Comparison of ENCODE assay signal across 8 cellular contexts in genomic region chr4:10105920-10106319, GRCh38. TPM values are rescaled to one million over a fixed set of nuclear protein-coding genes. Genes with fewer than 3 reads are reported as not detected.
A peak's percentile ranks its signal among the peaks of the same experiment; 100 is the strongest.
DNase-seq lines count a peak whose midpoint lies in the region; ATAC-seq and TF ChIP-seq lines count a peak whose summit lies in the region.

No MANE protein-coding gene starts in this region.

- intact Hi-C loops in MCF 10A (cut with micrococcal nuclease), result loop anchor here (1.0 kb wide), 1 partner anchor 10 kb away; no protein-coding TSS in a partner anchor

- H3K27ac Mint-ChIP-seq in MCF 10A (ENCODE audit: low read depth, unreplicated experiment), result peak overlapping the region; percentile 90

- no peak for TF ChIP-seq POLR2A in tibial nerve (IDR thresholded peaks at IDR 0.05)

- H2AK5ac ChIP-seq in mesenchymal stem cell (ENCODE audit: low read length, severe bottlenecking), result peak overlapping the region; percentile 72

- POLR2A ChIA-PET in MCF 10A (lab: Yijun Ruan, JAX), result interaction anchor here (1.7 to 4.5 kb wide), 4 partner anchors 9 to 17 kb away, joined by 9 to 52 read pairs (median 25); partner anchors contain the start of gene WDR1

- 100% methylated on average over 1 of the region's 4 CpGs for WGBS in mesenchymal stem cell
- WGBS in tibial nerve, 2 donors, result 70 to 73% methylated on average over 4 of the region's 4 CpGs

- H4K91ac ChIP-seq in mesenchymal stem cell (ENCODE audit: low read length), result no peak overlapping the region

- H2AFZ ChIP-seq in mesenchymal stem cell (ENCODE audit: low read depth, low read length), result no peak overlapping the region

- no peak overlapping the region for H3K4ac ChIP-seq in mesenchymal stem cell (ENCODE audit: low read depth in 1 of 2, low read length in 2 of 2)

- H3K4me3 ChIP-seq in mesenchymal stem cell (ENCODE audit: insufficient read depth in 1 of 2, low read depth in 1 of 2, low read length in 2 of 2) (peak overlapping the region in 1 of 2 experiments; percentile 63), tibial nerve (no peak overlapping the region)

- H2BK15ac ChIP-seq in mesenchymal stem cell (ENCODE audit: low read depth, poor library complexity, severe bottlenecking), result no peak overlapping the region

- peak overlapping the region in 1 of 2 experiments; percentile 73 for H3K14ac ChIP-seq in mesenchymal stem cell (ENCODE audit: low read length in 2 of 2)

- H2BK12ac ChIP-seq in mesenchymal stem cell (ENCODE audit: low read length in 2 of 2), result peak overlapping the region in 1 of 2 experiments; percentile 23

- no peak overlapping the region for H4K8ac ChIP-seq in mesenchymal stem cell (ENCODE audit: low read length)

- TF ChIP-seq CTCF in MCF 10A (IDR thresholded peaks at IDR 0.05; ENCODE audit: unreplicated experiment) (no peak), tibial nerve (IDR thresholded peaks at IDR 0.05) (no peak)

- H3K4me1 ChIP-seq in mesenchymal stem cell (ENCODE audit: control insufficient read depth, insufficient read depth, low read depth, low read length) (peaks cover 76% of the 10 kb centered on the region), tibial nerve (peaks cover 7 to 100% (median 89%) of the 10 kb centered on the region in 4 donors)

- no peak overlapping the region for H2BK120ac ChIP-seq in mesenchymal stem cell (ENCODE audit: low read depth, low read length)

- no peaks in the 10 kb centered on the region for H3K79me1 ChIP-seq in mesenchymal stem cell (replicated peaks; ENCODE audit: low read length, poor library complexity, severe bottlenecking)

- H3K18ac ChIP-seq in mesenchymal stem cell (ENCODE audit: low read depth in 1 of 2, low read length in 2 of 2), result peak overlapping the region in 1 of 2 experiments; percentile 76

- H3K36me3 Mint-ChIP-seq in activated T-cell treated with anti-CD3 and anti-CD28 coated beads, Interleukin-2, amount 50 U/mL, for 4 hours (ENCODE audit: insufficient read depth), result peaks cover 52% of the 10 kb centered on the region
- peaks cover 68% of the 10 kb centered on the region for H3K36me3 Mint-ChIP-seq in MCF 10A (ENCODE audit: insufficient read depth, unreplicated experiment)

- no peak for DNase-seq in activated T-cell treated with anti-CD3 and anti-CD28 coated beads, Interleukin-2, amount 50 U/mL, for 4 hours
- no peak for DNase-seq in activated T-cell treated with anti-CD3 and anti-CD28 coated beads for 4 hours
- no peak for DNase-seq in MCF 10A (ENCODE audit: unreplicated experiment)
- no peak for DNase-seq in mesenchymal stem cell
- DNase-seq in tibial nerve (ENCODE audit: low spot score in 2 of 2), result no peak
- no peak for DNase-seq in activated effector memory CD4-positive, alpha-beta T cell treated with anti-CD3 and anti-CD28 coated beads, Interleukin-2, amount 50 U/mL, for 16 hours
- DNase-seq in SKM-1 treated with dmso at 0.1 percent for 144 hours (lab: John Stamatoyannopoulos, UW; ENCODE audit: unreplicated experiment), result no peak

- peak overlapping the region; percentile 76 for H2BK5ac ChIP-seq in mesenchymal stem cell (ENCODE audit: low read depth, low read length, poor library complexity, severe bottlenecking)

- no TSS peak for BruUV-seq in MCF 10A (replicated peaks; lab: Mats Ljungman, UMichigan)

- H3K27ac ChIP-seq in mesenchymal stem cell (ENCODE audit: low read length, poor library complexity, severe bottlenecking) (peak overlapping the region; percentile 92), tibial nerve (peak overlapping the region; percentile 80 to 97 (median 89))

- H3K9me3 ChIP-seq in mesenchymal stem cell (ENCODE audit: control insufficient read depth, low read length) (no peaks in the 10 kb centered on the region), tibial nerve (no peaks in the 10 kb centered on the region)

- H3K27me3 Mint-ChIP-seq in activated T-cell treated with anti-CD3 and anti-CD28 coated beads, Interleukin-2, amount 50 U/mL, for 4 hours (ENCODE audit: low read depth), result no peaks in the 10 kb centered on the region
- no peaks in the 10 kb centered on the region for H3K27me3 Mint-ChIP-seq in MCF 10A (ENCODE audit: insufficient read depth, unreplicated experiment)

- CTCF ChIA-PET in MCF 10A (lab: Yijun Ruan, JAX), result interaction anchor here (0.7 kb wide), 1 partner anchor 10 kb away, joined by 3 read pairs; no protein-coding TSS in a partner anchor

- ATAC-seq in activated T-cell treated with anti-CD3 and anti-CD28 coated beads, Interleukin-2, amount 50 U/mL, for 4 hours, result no peak
- no peak for ATAC-seq in HG02885 (IDR thresholded peaks at IDR 0.05; ENCODE audit: poor library complexity, unreplicated experiment)

- no peak overlapping the region for H3K23ac ChIP-seq in mesenchymal stem cell (ENCODE audit: low read length in 2 of 2)

- peaks cover 62 to 69% of the 10 kb centered on the region in 2 experiments for H3K36me3 ChIP-seq in mesenchymal stem cell (ENCODE audit: control insufficient read depth in 1 of 2, insufficient read depth in 2 of 2, low read depth in 1 of 2, low read length in 2 of 2)
- H3K36me3 ChIP-seq in tibial nerve, result peaks cover 0 to 37% (median 0%) of the 10 kb centered on the region in 3 donors

- peak overlapping the region; percentile 67 for H3K9ac ChIP-seq in mesenchymal stem cell (ENCODE audit: low read length)

- H3K4me2 ChIP-seq in mesenchymal stem cell (ENCODE audit: low read length, poor library complexity, severe bottlenecking), result no peak overlapping the region

- no peaks in the 10 kb centered on the region for H3K27me3 ChIP-seq in mesenchymal stem cell (ENCODE audit: control insufficient read depth in 1 of 2, insufficient read depth in 1 of 2, low read length in 2 of 2)
- no peaks in the 10 kb centered on the region for H3K27me3 ChIP-seq in tibial nerve

- peak overlapping the region; percentile 64 for H3K4me3 Mint-ChIP-seq in activated T-cell treated with anti-CD3 and anti-CD28 coated beads, Interleukin-2, amount 50 U/mL, for 4 hours
- peak overlapping the region; percentile 44 for H3K4me3 Mint-ChIP-seq in MCF 10A (ENCODE audit: unreplicated experiment)

- H3K4me1 Mint-ChIP-seq in activated T-cell treated with anti-CD3 and anti-CD28 coated beads, Interleukin-2, amount 50 U/mL, for 4 hours (ENCODE audit: low read depth), result peaks cover 98% of the 10 kb centered on the region
- peaks cover 44% of the 10 kb centered on the region for H3K4me1 Mint-ChIP-seq in MCF 10A (ENCODE audit: insufficient read depth, unreplicated experiment)

- H3K9me3 Mint-ChIP-seq in activated T-cell treated with anti-CD3 and anti-CD28 coated beads, Interleukin-2, amount 50 U/mL, for 4 hours, result no peaks in the 10 kb centered on the region
- H3K9me3 Mint-ChIP-seq in MCF 10A (ENCODE audit: unreplicated experiment), result no peaks in the 10 kb centered on the region

- TF ChIP-seq EP300 in tibial nerve (IDR thresholded peaks at IDR 0.05), result no peak

RNA-seq across cellular contexts. Expression of gene WDR1, which starts 10.7 kb away (rescaled TPM):
- total RNA-seq in activated T-cell treated with anti-CD3 and anti-CD28 coated beads, Interleukin-2, amount 50 U/mL, for 4 hours, result 100 to 1,000 TPM; 291 to 356 (median 334) TPM
- total RNA-seq in MCF 10A (2022), result 240 and 246 TPM in 2 replicates
- 208 TPM for polyA plus RNA-seq in mesenchymal stem cell (2013, experiment 1 of 2)
- polyA plus RNA-seq in mesenchymal stem cell (2013, experiment 2 of 2), result 215 TPM
- 100 to 1,000 TPM; 142 to 204 (median 148) TPM for total RNA-seq in tibial nerve
